Comparison of ENCODE assay signal across 1 cellular context in the genomic region with DNA sequence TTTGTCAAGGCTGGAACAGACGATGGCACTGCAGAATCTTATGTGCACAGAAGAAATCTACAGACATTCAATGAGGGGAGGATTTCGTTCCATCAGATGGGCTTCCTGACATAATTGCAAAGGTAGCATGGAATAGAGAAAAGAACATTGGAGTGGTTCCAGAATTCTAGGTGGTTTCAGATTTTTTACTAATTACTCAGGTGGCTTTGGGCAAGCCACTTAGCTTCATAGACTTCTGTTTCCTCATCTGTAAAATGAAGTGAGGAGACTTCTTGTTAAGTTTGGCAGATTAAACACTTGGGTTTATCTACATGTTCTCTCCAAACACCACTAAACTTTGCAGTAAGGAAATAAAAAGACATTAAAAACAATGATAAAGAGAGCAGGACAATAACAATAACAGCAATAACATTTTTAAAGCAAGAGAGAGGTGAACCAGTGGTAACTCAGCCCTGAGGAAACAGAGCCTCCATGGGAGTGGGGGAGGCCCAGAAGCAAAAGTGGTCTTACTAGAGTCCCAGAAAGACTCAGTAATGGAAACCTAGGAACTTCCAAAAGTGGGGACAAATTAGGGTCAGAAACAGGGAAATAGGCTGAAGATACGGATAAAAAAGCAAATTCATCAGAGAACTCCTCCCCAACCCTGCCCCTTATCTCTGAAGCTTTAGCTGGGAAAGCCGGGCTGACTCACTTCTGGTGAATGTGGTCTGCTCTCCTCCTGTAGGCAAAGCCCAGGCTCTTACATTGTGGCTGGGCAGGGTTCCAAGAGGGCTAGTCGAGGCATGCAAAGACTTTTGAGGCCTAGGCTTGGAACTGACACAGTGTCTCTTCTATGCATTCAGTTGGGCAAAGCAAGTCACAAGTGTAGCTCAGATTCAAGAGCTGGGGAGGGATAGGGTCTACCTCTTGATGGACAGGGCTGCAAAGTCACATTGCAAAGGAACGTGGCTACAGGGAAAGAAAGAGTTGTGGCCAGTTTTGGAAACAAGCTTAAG.
TF ChIP-seq lines count a peak whose summit lies in the region.

No MANE protein-coding gene starts in this region.

TF ChIP-seq in Ishikawa, 13 proteins besides CTCF, POLR2A, EP300 and RAD21 (continued from another document):
- TF ChIP-seq REST (IDR thresholded peaks at IDR 0.05; ENCODE audit: low read depth), result no peak
- peak; percentile 73 for TF ChIP-seq TEAD4 (IDR thresholded peaks at IDR 0.05)
- TF ChIP-seq FOXM1 (IDR thresholded peaks at IDR 0.05; ENCODE audit: borderline replicate concordance, low read depth), result no peak
- TF ChIP-seq CEBPB (IDR thresholded peaks at IDR 0.05), result no peak
- peak; percentile 70 for TF ChIP-seq TCF12 (IDR thresholded peaks at IDR 0.05; ENCODE audit: low read depth)
- TF ChIP-seq EGR1 (IDR thresholded peaks at IDR 0.05), result no peak
